In genomic region chr12:58592817-58593216, GRCh38 we compare ENCODE assay signal across 28 cellular contexts.
DNase-seq lines count a peak whose midpoint lies in the region; TF ChIP-seq lines count a peak whose summit lies in the region.
"Had no signal": no experiment of that assay in that cellular context is flagged by ENCODE, and none has a peak within 500 bp of the region (broad histone marks: within the 10 kb centered on the region; RNA-seq: fewer than 3 reads in every experiment).

No MANE protein-coding gene starts in this region.

- no peak overlapping the region for H3K4me3 Mint-ChIP-seq in type B pancreatic cell
- H3K4me3 Mint-ChIP-seq: activated naive CD4-positive, alpha-beta T cell treated with anti-CD3 and anti-CD28 coated beads, Interleukin-2, amount 10 ng/mL, durations not matched to agents 7 days and 5 days; B cell; CD4-positive, alpha-beta memory T cell; HFFc6; neural crest cell; stimulated activated naive B cell treated with anti-CD40 and anti-IgM and Interleukin-4, amounts not matched to agents 10 μg/mL and 1 μg/mL and 100 μg/mL, for 72 hours had no signal

- H3K27me3 Mint-ChIP-seq in type B pancreatic cell = no peaks in the 10 kb centered on the region
- H3K27me3 Mint-ChIP-seq: activated naive CD4-positive, alpha-beta T cell treated with anti-CD3 and anti-CD28 coated beads, Interleukin-2, amount 10 ng/mL, durations not matched to agents 7 days and 5 days; B cell; CD4-positive, alpha-beta memory T cell; progenitor cell of endocrine pancreas; stimulated activated naive B cell treated with anti-CD40 and anti-IgM and Interleukin-4, amounts not matched to agents 10 μg/mL and 1 μg/mL and 100 μg/mL, for 72 hours had no signal

- H3K36me3 ChIP-seq in adrenal gland (replicated peaks in 1 of 2) (no peaks in the 10 kb centered on the region), neuronal stem cell (replicated peaks in 1 of 2; ENCODE audit: control insufficient read depth in 2 of 2, insufficient read depth in 2 of 2, low read length in 2 of 2) (no peaks in the 10 kb centered on the region), stomach (no peaks in the 10 kb centered on the region)

- H2BK15ac ChIP-seq in neuronal stem cell (ENCODE audit: low read length) = no peak overlapping the region

- no peak overlapping the region for H4K8ac ChIP-seq in neuronal stem cell (ENCODE audit: low read depth, low read length)

- no peak overlapping the region for H3K4ac ChIP-seq in neuronal stem cell (ENCODE audit: low read length)

- H2BK12ac ChIP-seq in neuronal stem cell (ENCODE audit: low read length) = no peak overlapping the region

- no peak overlapping the region for H2AK5ac ChIP-seq in neuronal stem cell (ENCODE audit: low read depth, low read length)

- H3K27ac Mint-ChIP-seq in type B pancreatic cell = no peak overlapping the region
- H3K27ac Mint-ChIP-seq: activated naive CD4-positive, alpha-beta T cell treated with anti-CD3 and anti-CD28 coated beads, Interleukin-2, amount 10 ng/mL, durations not matched to agents 7 days and 5 days; B cell; CD4-positive, alpha-beta memory T cell; HFFc6; progenitor cell of endocrine pancreas; stimulated activated naive B cell treated with anti-CD40 and anti-IgM and Interleukin-4, amounts not matched to agents 10 μg/mL and 1 μg/mL and 100 μg/mL, for 72 hours had no signal

- H3K9me3 Mint-ChIP-seq in type B pancreatic cell = no peaks in the 10 kb centered on the region
- H3K9me3 Mint-ChIP-seq: activated naive CD4-positive, alpha-beta T cell treated with anti-CD3 and anti-CD28 coated beads, Interleukin-2, amount 10 ng/mL, durations not matched to agents 7 days and 5 days; HFFc6; stimulated activated naive B cell treated with anti-CD40 and anti-IgM and Interleukin-4, amounts not matched to agents 10 μg/mL and 1 μg/mL and 100 μg/mL, for 72 hours had no signal

- peaks cover 0 to 3% of the 10 kb centered on the region in 2 donors for H3K4me1 ChIP-seq in adrenal gland (replicated peaks in 1 of 2)
- H3K4me1 ChIP-seq in neuronal stem cell (ENCODE audit: control insufficient read depth in 2 of 2, insufficient read depth in 1 of 2, low read depth in 1 of 2, low read length in 2 of 2) = peaks cover 0 to 4% of the 10 kb centered on the region in 2 donors
- H3K4me1 ChIP-seq in stomach = peaks cover 0 to 16% (median 0%) of the 10 kb centered on the region in 4 donors

- no peak overlapping the region for H3K4me3 ChIP-seq in adrenal gland
- no peak overlapping the region for H3K4me3 ChIP-seq in neuronal stem cell (ENCODE audit: low read length in 2 of 2)
- H3K4me3 ChIP-seq in stomach = no peak overlapping the region

- H3K9me3 ChIP-seq in adrenal gland (replicated peaks in 1 of 3) = no peaks in the 10 kb centered on the region
- no peaks in the 10 kb centered on the region for H3K9me3 ChIP-seq in neuronal stem cell (replicated peaks in 1 of 2; ENCODE audit: control insufficient read depth in 2 of 2, insufficient read depth in 1 of 2, low read depth in 1 of 2, low read length in 2 of 2)
- H3K9me3 ChIP-seq in stomach = no peaks in the 10 kb centered on the region

- no peak for TF ChIP-seq POLR2A in adrenal gland (IDR thresholded peaks at IDR 0.05)
- no peak for TF ChIP-seq POLR2A in stomach (IDR thresholded peaks at IDR 0.05)

- H2AFZ ChIP-seq in neuronal stem cell (ENCODE audit: low read length) = peak overlapping the region; percentile 6

- no peaks in the 10 kb centered on the region for H3K79me1 ChIP-seq in neuronal stem cell (ENCODE audit: low read depth, low read length)

- intact Hi-C loops in adrenal gland (cut with DNase I) (no loop called here), stomach (cut with DNase I; ENCODE audit: low total_unique reads) (no loop called here)

- no peaks in the 10 kb centered on the region for H3K4me1 Mint-ChIP-seq in type B pancreatic cell (ENCODE audit: unreplicated experiment)
- H3K4me1 Mint-ChIP-seq: activated naive CD4-positive, alpha-beta T cell treated with anti-CD3 and anti-CD28 coated beads, Interleukin-2, amount 10 ng/mL, durations not matched to agents 7 days and 5 days; B cell; CD4-positive, alpha-beta memory T cell; stimulated activated naive B cell treated with anti-CD40 and anti-IgM and Interleukin-4, amounts not matched to agents 10 μg/mL and 1 μg/mL and 100 μg/mL, for 72 hours had no signal

- DNase-seq in adrenal gland (peak in 4 of 7 donors; percentile 8 to 57 (median 14)), fibroblast of gingiva (ENCODE audit: low read depth) (peak; percentile 32), neuronal stem cell (ENCODE audit: low spot score) (no peak), stomach (no peak), islet precursor cell (no peak), ecto neural progenitor cell (ENCODE audit: low spot score) (no peak), type B pancreatic cell (ENCODE audit: extremely low spot score, unreplicated experiment) (no peak), NCI-H1436 treated with DMSO at 0.1 percent for 48 hours (lab: John Stamatoyannopoulos, UW) (no peak)
- DNase-seq: activated CD4-positive, alpha-beta T cell treated with anti-CD3 and anti-CD28 coated beads, Interleukin-2, amount 50 U/mL, for 48 hours; activated CD4-positive, CD25-positive, alpha-beta regulatory T cell treated with anti-CD3 and anti-CD28 coated beads, Interleukin-2, amount 50 U/mL, for 72 hours; activated CD8-positive, alpha-beta memory T cell treated with anti-CD3 and anti-CD28 coated beads, Interleukin-2, amount 50 U/mL, for 4 hours; activated naive CD4-positive, alpha-beta T cell treated with anti-CD3 and anti-CD28 coated beads, Interleukin-2, amount 10 ng/mL, durations not matched to agents 7 days and 5 days; CD4-positive, alpha-beta memory T cell; DND-41; effector CD8-positive, alpha-beta T cell; GOT3; HFFc6; hippocampal formation; left cardiac atrium; NCI-H446; NCI-H748 treated with DMSO at 0.1 percent for 48 hours; SHP77; stimulated activated naive B cell treated with anti-CD40 and anti-IgM and Interleukin-4, amounts not matched to agents 10 μg/mL and 1 μg/mL and 100 μg/mL, for 72 hours; T-helper 2 cell had no signal

- no peak overlapping the region for H3K9ac ChIP-seq in neuronal stem cell (ENCODE audit: low read depth, low read length, poor library complexity)

- H3K36me3 Mint-ChIP-seq in type B pancreatic cell = no peaks in the 10 kb centered on the region
- H3K36me3 Mint-ChIP-seq: activated naive CD4-positive, alpha-beta T cell treated with anti-CD3 and anti-CD28 coated beads, Interleukin-2, amount 10 ng/mL, durations not matched to agents 7 days and 5 days; CD4-positive, alpha-beta memory T cell; stimulated activated naive B cell treated with anti-CD40 and anti-IgM and Interleukin-4, amounts not matched to agents 10 μg/mL and 1 μg/mL and 100 μg/mL, for 72 hours had no signal

- H3K27ac ChIP-seq in adrenal gland = peak overlapping the region in 1 of 5 donors; percentile 61
- H3K27ac ChIP-seq in neuronal stem cell (replicated peaks; ENCODE audit: low read length) = no peak overlapping the region
- peak overlapping the region in 2 of 5 donors; percentile 24 to 55 for H3K27ac ChIP-seq in stomach
- H3K27ac ChIP-seq: epithelial cell of prostate had no signal

- no peak overlapping the region for H3K4me2 ChIP-seq in neuronal stem cell (ENCODE audit: insufficient read depth, low read length, poor library complexity, severe bottlenecking)

- 55 to 71% (median 61%) methylated on average over 2 of the region's 2 CpGs for WGBS in adrenal gland, 4 donors
- no CpG with 5 or more reads among the region's 2 CpGs for WGBS in neuronal stem cell (ENCODE audit: extremely low coverage in 2 of 2, insufficient read length in 2 of 2, insufficient replicate concordance in 1 of 2), 2 donors
- 40 to 84% (median 78%) methylated on average over 2 of the region's 2 CpGs for WGBS in stomach, 5 donors

- peak; percentile 37 for TF ChIP-seq EP300 in stomach (IDR thresholded peaks at IDR 0.05)

- H3K23ac ChIP-seq in neuronal stem cell (ENCODE audit: low read depth, low read length, poor library complexity) = no peak overlapping the region

- H4K91ac ChIP-seq in neuronal stem cell (ENCODE audit: low read depth, low read length, poor library complexity) = no peak overlapping the region

- no peak overlapping the region for H3K18ac ChIP-seq in neuronal stem cell (ENCODE audit: low read length)

- no peak overlapping the region for H2BK120ac ChIP-seq in neuronal stem cell (ENCODE audit: low read depth, low read length)

- TF ChIP-seq CTCF in adrenal gland (IDR thresholded peaks at IDR 0.05) (no peak), stomach (IDR thresholded peaks at IDR 0.05) (no peak), type B pancreatic cell (conservative IDR thresholded peaks at IDR 0.05) (no peak)

- H3K14ac ChIP-seq in neuronal stem cell (ENCODE audit: low read length) = no peak overlapping the region

- no peaks in the 10 kb centered on the region for H3K27me3 ChIP-seq in adrenal gland
- H3K27me3 ChIP-seq in neuronal stem cell (ENCODE audit: control insufficient read depth in 3 of 3, insufficient read depth in 3 of 3, low read depth in 1 of 3, low read length in 3 of 3) = no peaks in the 10 kb centered on the region
- no peaks in the 10 kb centered on the region for H3K27me3 ChIP-seq in stomach

- H2BK5ac ChIP-seq in neuronal stem cell (ENCODE audit: low read length) = no peak overlapping the region

Comparison
In these comparisons a context has a peak if more than half of its experiments do, and no peak if none do; other contexts are left out.
1. DNase-seq: peak in adrenal gland (4 of 7) and fibroblast of gingiva (single experiment); none in neuronal stem cell (single experiment), stomach (single experiment), islet precursor cell (single experiment), ecto neural progenitor cell (single experiment), type B pancreatic cell (single experiment) and NCI-H1436 treated with DMSO at 0.1 percent for 48 hours (single experiment).